Comparison of ENCODE assay signal across 8 cellular contexts in genomic region chr12:7108042-7108927, GRCh38. TPM values are rescaled to one million over a fixed set of nuclear protein-coding genes. Genes with fewer than 3 reads are reported as not detected.
DNase-seq lines count a peak whose midpoint lies in the region; ATAC-seq and TF ChIP-seq lines count a peak whose summit lies in the region.

No MANE protein-coding gene starts in this region.

- H4K20me1 ChIP-seq in MM.1S (ENCODE audit: insufficient read depth, low read length), result no peaks in the 10 kb centered on the region

- DNase-seq in HAP-1 (ENCODE audit: low spot score in 2 of 2) (peak; percentile 52 to 81), MM.1S (peak; percentile 91), WERI-Rb-1 (peak; percentile 71), caudate nucleus (lab: John Stamatoyannopoulos, UW) (peak in 14 of 61 donors; percentile 11 to 61 (median 23)), left colon (peak; percentile 88), NCI-H128 (lab: John Stamatoyannopoulos, UW; ENCODE audit: unreplicated experiment) (no peak)
- DNase-seq in stimulated activated CD4-positive, alpha-beta T cell treated with anti-CD3 and anti-CD28 coated beads, Interleukin-4, amount 100 ng/mL, for 24 hours, result peak; percentile 71

- no peak for TF ChIP-seq CTCF in GM12875 (IDR thresholded peaks at IDR 0.05; ENCODE audit: borderline replicate concordance, insufficient read depth, low read depth, low read length)
- TF ChIP-seq CTCF in MM.1S (IDR thresholded peaks at IDR 0.05; ENCODE audit: low read length), result no peak
- no peak for TF ChIP-seq CTCF in WERI-Rb-1 (IDR thresholded peaks at IDR 0.05; ENCODE audit: low read depth, low read length)

- H3K27ac ChIP-seq in MM.1S (ENCODE audit: low read length), result peak overlapping the region; percentile 68; the same call in 1 of the 2 replicates
- peak overlapping the region; percentile 82 for H3K27ac ChIP-seq in WERI-Rb-1
- peak overlapping the region; percentile 44 for H3K27ac ChIP-seq in caudate nucleus (ENCODE audit: low read depth, low read length)

- H2AFZ ChIP-seq in MM.1S (ENCODE audit: low read length), result peak overlapping the region; percentile 88

- H3K79me2 ChIP-seq in MM.1S (ENCODE audit: low read length), result peaks cover 8% of the 10 kb centered on the region; the same call in 1 of the 2 replicates

- in situ Hi-C loops in HAP-1 (cut with MboI; ENCODE audit: low sequenced_read_pairs), result loop anchor here (25.0 kb wide), 1 partner anchor 371 kb away; no protein-coding TSS in a partner anchor

- ATAC-seq in left colon, result peak; percentile 90

- H3K9me3 ChIP-seq in HAP-1 (no peaks in the 10 kb centered on the region), MM.1S (replicated peaks; ENCODE audit: insufficient read depth, low read length) (no peaks in the 10 kb centered on the region), WERI-Rb-1 (ENCODE audit: severe bottlenecking) (peaks cover 6% of the 10 kb centered on the region)

- peak overlapping the region; percentile 95 for H3K4me2 ChIP-seq in MM.1S (ENCODE audit: low read depth, low read length)

- H3K27me3 ChIP-seq in HAP-1 (ENCODE audit: low read depth) (no peaks in the 10 kb centered on the region), MM.1S (replicated peaks; ENCODE audit: insufficient read depth, low read length) (no peaks in the 10 kb centered on the region), WERI-Rb-1 (ENCODE audit: insufficient read depth, low read depth, severe bottlenecking) (no peaks in the 10 kb centered on the region)

- H3K4me3 ChIP-seq in GM12875 (ENCODE audit: low read depth, low read length) (peak overlapping the region; percentile 78), HAP-1 (peak overlapping the region; percentile 48), MM.1S (ENCODE audit: low read length) (peak overlapping the region; percentile 95), WERI-Rb-1 (ENCODE audit: low read depth, low read length) (peak overlapping the region; percentile 45)

- H3K9me2 ChIP-seq in MM.1S (replicated peaks; ENCODE audit: insufficient read depth, low read length), result no peaks in the 10 kb centered on the region

- intact Hi-C loops in left colon (cut with DNase I, micrococcal nuclease), result loop anchor here in 1 of 2 donors (10.0 kb wide), 1 partner anchor 153 kb away; the partner anchor contains the start of gene PTPN6

- H3K36me3 ChIP-seq in HAP-1 (replicated peaks) (0 out of 2 replicates have a peak, but pooled peaks cover 4% of the 10 kb centered on the region), MM.1S (replicated peaks; ENCODE audit: insufficient read depth, low read length) (no peaks in the 10 kb centered on the region), WERI-Rb-1 (0 out of 2 replicates have a peak, but pooled peaks cover 6% of the 10 kb centered on the region)

- H3K4me1 ChIP-seq in HAP-1 (no peaks in the 10 kb centered on the region; the same call in 1 of the 2 replicates), MM.1S (ENCODE audit: low read length) (0 out of 2 replicates have a peak, but pooled peaks cover 12% of the 10 kb centered on the region)

- H3K9ac ChIP-seq in MM.1S (ENCODE audit: low read length), result peak overlapping the region; percentile 87

- peaks cover 11% of the 10 kb centered on the region; the same call in 1 of the 2 replicates for H3F3A ChIP-seq in MM.1S (ENCODE audit: insufficient read depth, low read length)

RNA-seq across cellular contexts. Expression of gene C1RL, which starts 0.7 kb away (rescaled TPM):
- total RNA-seq in left colon, result 10 to 100 TPM; 48.6 to 52.7 TPM

RNA-seq across cellular contexts. Expression of gene C1R, which starts 16.0 kb away (rescaled TPM):
- total RNA-seq in left colon, result 100 to 1,000 TPM in 1 of 2 donors, 10 to 100 TPM in 1; 63.1 to 129 TPM

RNA-seq across cellular contexts. Expression of gene RBP5, which starts 20.4 kb away (rescaled TPM):
- 1 to 10 TPM; 2.0 to 2.8 TPM for total RNA-seq in left colon

RNA-seq across cellular contexts. Expression of gene CLSTN3, which starts 21.9 kb away (rescaled TPM):
- 10 to 100 TPM in 1 of 2 donors, 1 to 10 TPM in 1; 8.3 to 13.1 TPM for total RNA-seq in left colon

RNA-seq across cellular contexts. Expression of gene C1S, which starts 47.8 kb away (rescaled TPM):
- total RNA-seq in left colon, result 100 to 1,000 TPM in 1 of 2 donors, 10 to 100 TPM in 1; 54.9 to 109 TPM

Comparison
In these comparisons a context has a peak if more than half of its experiments do, and no peak if none do; other contexts are left out.
1. H3K4me3 ChIP-seq: peak in every context shown above with its lines; median percentile 95 in MM.1S; 78 in GM12875; 48 in HAP-1; 45 in WERI-Rb-1.